Comparison of ENCODE assay signal across 30 cellular contexts in the genomic region with DNA sequence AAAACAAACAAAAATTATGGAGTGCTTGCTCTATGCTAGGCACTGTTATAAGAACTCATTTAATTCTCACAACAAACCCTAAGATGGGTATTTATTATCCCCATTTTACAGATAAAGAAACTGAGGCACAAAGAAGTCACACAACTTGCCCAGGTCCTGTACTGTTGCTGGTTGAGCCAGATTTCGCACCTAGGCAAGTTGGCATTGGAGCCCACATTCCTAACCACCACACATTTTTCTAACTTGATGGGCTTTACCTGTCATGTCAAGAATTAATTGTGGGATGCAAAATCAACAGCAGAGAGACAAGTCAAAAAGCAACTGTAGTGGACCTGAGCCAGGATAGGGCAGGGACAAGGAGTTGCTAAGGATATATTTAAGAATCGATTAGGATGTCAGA. TPM values are rescaled to one million over a fixed set of nuclear protein-coding genes. Genes with fewer than 3 reads are reported as not detected.
A peak's percentile ranks its signal among the peaks of the same experiment; 100 is the strongest.
DNase-seq lines count a peak whose midpoint lies in the region; ATAC-seq, FAIRE-seq and TF ChIP-seq lines count a peak whose summit lies in the region.
"Had no signal": no experiment of that assay in that cellular context is flagged by ENCODE, and none has a peak within 500 bp of the region (broad histone marks: within the 10 kb centered on the region; RNA-seq: fewer than 3 reads in every experiment).

No MANE protein-coding gene starts in this region.

- FAIRE-seq in keratinocyte (lab: Jason Lieb, UNC), result no peak
- FAIRE-seq: A204.1, bronchial epithelial cell, colon, GM12892, H1 had no signal

- H3K27ac ChIP-seq in left ventricle myocardium inferior (replicated peaks), result peak overlapping the region; percentile 77
- peak overlapping the region; percentile 27 for H3K27ac ChIP-seq in keratinocyte (ENCODE audit: control insufficient read depth, insufficient read depth, low read length)
- peak overlapping the region in 7 of 8 donors; percentile 56 to 74 (median 62) for H3K27ac ChIP-seq in spleen
- peak overlapping the region; percentile 45 for H3K27ac ChIP-seq in vagina
- H3K27ac ChIP-seq: foreskin keratinocyte, HL-60 had no signal

- ATAC-seq in left ventricle myocardium superior (no peak), HG03460 (IDR thresholded peaks at IDR 0.05; ENCODE audit: unreplicated experiment) (no peak)
- ATAC-seq: CD8-positive, alpha-beta T cell; effector memory CD8-positive, alpha-beta T cell; foreskin keratinocyte; naive thymus-derived CD8-positive, alpha-beta T cell; PC-3 had no signal

- 85 to 90% (median 86%) methylated on average over 2 of the region's 2 CpGs for WGBS in spleen, 5 donors

- no peaks in the 10 kb centered on the region for H3K9me1 ChIP-seq in keratinocyte (ENCODE audit: control insufficient read depth, extremely low read depth, insufficient read depth, low read length)

- H4K20me1 ChIP-seq in keratinocyte (ENCODE audit: control insufficient read depth, extremely low read depth, insufficient read depth, low read length), result no peaks in the 10 kb centered on the region

- intact Hi-C loops in left ventricle myocardium inferior (cut with micrococcal nuclease) (no loop called here), left ventricle myocardium superior (cut with micrococcal nuclease) (no loop called here), spleen (cut with DNase I; ENCODE audit: low total_unique reads) (no loop called here), vagina (cut with DNase I) (no loop called here)

- H3K36me3 ChIP-seq in left ventricle myocardium inferior, result no peaks in the 10 kb centered on the region
- H3K36me3 ChIP-seq in keratinocyte (ENCODE audit: control insufficient read depth in 2 of 2, extremely low read depth in 1 of 2, insufficient read depth in 2 of 2, low read length in 2 of 2), result peaks cover 1 to 4% of the 10 kb centered on the region in 2 experiments
- H3K36me3 ChIP-seq in spleen, result no peaks in the 10 kb centered on the region
- no peaks in the 10 kb centered on the region for H3K36me3 ChIP-seq in vagina
- H3K36me3 ChIP-seq: adrenal gland had no signal

- H3K79me2 ChIP-seq in keratinocyte (ENCODE audit: control insufficient read depth, insufficient read depth, low read length), result peaks cover 49% of the 10 kb centered on the region

- H3K9ac ChIP-seq in keratinocyte (ENCODE audit: control insufficient read depth, extremely low read depth, insufficient read depth, low read length), result no peak overlapping the region

- H3K4me2 ChIP-seq in keratinocyte (ENCODE audit: control insufficient read depth, extremely low read depth, insufficient read depth, low read depth, low read length), result peak overlapping the region; percentile 62

- DNase-seq in left ventricle myocardium inferior, result no peak
- no peak for DNase-seq in left ventricle myocardium superior
- no peak for DNase-seq in keratinocyte (ENCODE audit: low read depth, low spot score)
- no peak for DNase-seq in spleen
- DNase-seq in vagina (ENCODE audit: extremely low spot score in 2 of 2), result no peak
- DNase-seq in NCI-H69 (lab: John Stamatoyannopoulos, UW), result no peak
- DNase-seq in activated gamma-delta T cell (lab: John Stamatoyannopoulos, UW), result no peak
- DNase-seq: activated CD4-positive, alpha-beta T cell treated with anti-CD3 and anti-CD28 coated beads, Interleukin-2, amount 10 ng/mL, durations not matched to agents 24 days and 14 days; activated naive CD4-positive, alpha-beta T cell treated with Interleukin-2 at 50 U/mL for 16 hours; activated T-cell treated with anti-CD3 and anti-CD28 coated beads, Interleukin-2, amount 50 U/mL, for 48 hours; adrenal gland; CD8-positive, alpha-beta T cell; effector memory CD8-positive, alpha-beta T cell; erythroblast; foreskin keratinocyte; naive thymus-derived CD8-positive, alpha-beta T cell; NCI-H1694; NK-92 treated with Interleukin-12 subunit alpha and Interleukin-12 subunit beta, amount 100 ng/mL, for 24 hours; PC-3; SHP77; stimulated activated CD4-positive, alpha-beta T cell treated with anti-CD3 and anti-CD28 coated beads, Interleukin-2, amount 100 ng/mL, for 48 hours; SW 1271; T-helper 9 cell had no signal

- no peak for TF ChIP-seq CTCF in left ventricle myocardium inferior (IDR thresholded peaks at IDR 0.05; ENCODE audit: borderline replicate concordance)
- no peak for TF ChIP-seq CTCF in keratinocyte (optimal IDR thresholded peaks at IDR 0.05 in 1 of 3, IDR thresholded peaks at IDR 0.05 in 1 of 3, conservative IDR thresholded peaks at IDR 0.05 in 1 of 3; ENCODE audit: extremely low read depth in 1 of 3, insufficient read depth in 2 of 3, low read length in 3 of 3)
- no peak for TF ChIP-seq CTCF in spleen (IDR thresholded peaks at IDR 0.05 in 8 of 11, conservative IDR thresholded peaks at IDR 0.05 in 3 of 11)
- no peak for TF ChIP-seq CTCF in vagina (IDR thresholded peaks at IDR 0.05)

- dilution Hi-C loops in keratinocyte (cut with MboI; ENCODE audit: extremely low pct_ligation_motif_present, low sequenced_read_pairs), result no loop called here

- H3K9me3 ChIP-seq in left ventricle myocardium inferior (replicated peaks), result no peaks in the 10 kb centered on the region
- no peaks in the 10 kb centered on the region for H3K9me3 ChIP-seq in keratinocyte (ENCODE audit: control insufficient read depth, low read depth, low read length)
- no peaks in the 10 kb centered on the region for H3K9me3 ChIP-seq in spleen
- H3K9me3 ChIP-seq in vagina, result no peaks in the 10 kb centered on the region
- H3K9me3 ChIP-seq: adrenal gland had no signal

- no peak overlapping the region for H2AFZ ChIP-seq in keratinocyte (ENCODE audit: control insufficient read depth, low read length)

- H3K27me3 ChIP-seq in left ventricle myocardium inferior (ENCODE audit: low read depth) (no peaks in the 10 kb centered on the region), keratinocyte (ENCODE audit: control insufficient read depth, extremely low read depth, insufficient read depth, low read length) (no peaks in the 10 kb centered on the region), spleen (replicated peaks in 1 of 7) (no peaks in the 10 kb centered on the region), vagina (no peaks in the 10 kb centered on the region)
- H3K27me3 ChIP-seq: adrenal gland, foreskin keratinocyte had no signal

- peaks cover 59% of the 10 kb centered on the region for H3K4me1 ChIP-seq in left ventricle myocardium inferior
- H3K4me1 ChIP-seq in keratinocyte (ENCODE audit: control insufficient read depth, extremely low read depth, insufficient read depth, low read length), result peaks cover 60% of the 10 kb centered on the region
- H3K4me1 ChIP-seq in spleen, result peaks cover 23 to 70% (median 37%) of the 10 kb centered on the region in 6 donors
- peaks cover 93% of the 10 kb centered on the region for H3K4me1 ChIP-seq in vagina

- TF ChIP-seq POLR2A in spleen (IDR thresholded peaks at IDR 0.05) (no peak), vagina (IDR thresholded peaks at IDR 0.05) (no peak)

- H3K4me3 ChIP-seq in left ventricle myocardium inferior (no peak overlapping the region), keratinocyte (ENCODE audit: control insufficient read depth in 2 of 3, extremely low read depth in 1 of 3, insufficient read depth in 2 of 3, low read depth in 1 of 3, low read length in 3 of 3) (no peak overlapping the region), spleen (no peak overlapping the region), vagina (no peak overlapping the region)
- H3K4me3 ChIP-seq: adrenal gland had no signal

RNA-seq across cellular contexts. Expression of gene VILL, which starts 47.9 kb away (rescaled TPM):
- total RNA-seq in left ventricle myocardium inferior (3.6 TPM), left ventricle myocardium superior (2.7 TPM), spleen (10 to 100 TPM; 14.4 to 23.4 (median 16.1) TPM), vagina (7.9 TPM)
- polyA plus RNA-seq in keratinocyte (2.1 to 2.8 TPM (median 2.1 TPM) in 3 replicates), spleen (10 to 100 TPM; 19.2 to 21.5 (median 20.1) TPM)
- 1.9 TPM for polyA plus RNA-seq in keratinocyte (2011; ENCODE audit: low read depth)
- polyA plus RNA-seq in keratinocyte (2011; cell fraction: cytosol; rRNA removed), result 0.96 and 1.7 TPM in 2 replicates
- 5.8 and 6.8 TPM in 2 replicates for polyA plus RNA-seq in keratinocyte (2011; cell fraction: nucleus; rRNA removed)
- 1.8 and 2.2 TPM in 2 replicates for polyA plus RNA-seq in keratinocyte (2012; ENCODE audit: low replicate concordance)
- 1.9 to 4.3 TPM (median 2.2 TPM) in 3 replicates for polyA minus RNA-seq in keratinocyte
- polyA minus RNA-seq in keratinocyte (2011; cell fraction: cytosol; rRNA and poly(A)+ RNA removed), result 2.3 TPM
- 4.1 TPM in 2 replicates for polyA minus RNA-seq in keratinocyte (2011; cell fraction: nucleus; rRNA and poly(A)+ RNA removed)

Comparison
In these comparisons a context has a peak if more than half of its experiments do, and no peak if none do; other contexts are left out.
1. H3K27ac ChIP-seq: peak in every context shown above with its lines; median percentile 77 in left ventricle myocardium inferior; 62 in spleen; 45 in vagina; 27 in keratinocyte.